8 cellular contexts compared by ENCODE assay signal in the genomic region with DNA sequence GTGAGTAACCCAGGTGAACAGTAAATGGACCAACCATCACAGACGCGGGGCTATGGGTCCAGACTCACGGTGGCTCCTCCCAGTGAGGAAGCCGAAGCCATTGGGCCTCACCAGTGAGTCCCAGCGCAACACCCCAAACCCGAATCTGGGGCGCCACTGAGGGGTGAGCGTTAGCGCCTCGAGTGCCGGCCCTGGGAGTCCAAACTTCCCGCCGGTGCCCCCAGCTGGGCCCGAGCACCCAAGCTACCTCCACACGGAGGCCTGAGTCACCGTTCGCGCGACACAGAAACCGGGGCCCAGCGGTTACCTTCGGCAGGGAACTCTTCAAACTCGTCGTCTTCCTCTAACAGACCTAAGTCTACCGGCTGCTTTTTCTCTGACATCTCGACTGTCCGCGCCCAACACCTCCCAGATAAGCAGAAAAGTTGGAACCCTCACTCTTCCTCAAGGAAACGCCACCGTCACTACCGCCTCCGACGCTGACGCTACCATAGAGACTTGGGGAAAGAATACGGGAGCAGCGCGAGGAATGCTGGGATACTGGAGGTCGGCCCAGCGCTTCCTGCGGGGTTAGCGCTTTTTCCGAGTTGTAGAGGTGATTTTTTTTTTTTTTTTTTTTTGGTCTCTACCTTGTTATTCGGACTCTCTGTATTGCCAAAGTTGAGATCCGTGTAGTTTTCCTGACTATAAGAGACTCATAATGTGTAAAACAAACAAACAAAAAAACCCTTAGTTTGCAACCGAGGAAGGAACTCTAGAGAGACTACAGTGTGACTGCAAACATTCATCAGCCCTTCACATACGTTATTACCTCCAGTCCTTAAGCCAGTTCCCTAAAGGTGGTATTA. TPM values are rescaled to one million over a fixed set of nuclear protein-coding genes. Genes with fewer than 3 reads are reported as not detected.
DNase-seq lines count a peak whose midpoint lies in the region; ATAC-seq and TF ChIP-seq lines count a peak whose summit lies in the region.

TSS of gene SEM1 (minus strand) at position 466 of the 848 bp plus-strand sequence. CDS start at position 383, 83 bp downstream.

- CTCF ChIA-PET in Panc1 (lab: Charles Lee): no interaction called here

- H3K36me3 ChIP-seq in Panc1 (ENCODE audit: control insufficient read depth, insufficient read depth, low read length): no peaks in the 10 kb centered on the region; the same call in none of the 2 replicates

- TSS peak; percentile 85 for BruUV-seq in Panc1 (replicated peaks; lab: Mats Ljungman, UMichigan)

- no peaks in the 10 kb centered on the region for H3K9me3 ChIP-seq in Panc1 (ENCODE audit: control insufficient read depth, insufficient read depth, low read depth, low read length)

- peak; percentile 98 for DNase-seq in DMS53 (lab: John Stamatoyannopoulos, UW)
- DNase-seq in Panc1 (ENCODE audit: low read depth, low spot score): peak; percentile 80
- DNase-seq in activated T-helper 1 cell treated with Interleukin-2 at 50 U/mL for 16 hours (ENCODE audit: low read depth): peak; percentile 45
- peak; percentile 86 for DNase-seq in fibroblast of gingiva (ENCODE audit: low read depth)
- peak; percentile 41 for DNase-seq in naive B cell

- H3K4me1 ChIP-seq in Panc1 (ENCODE audit: control insufficient read depth, insufficient read depth, low read length): peaks cover 7% of the 10 kb centered on the region

- no peak for TF ChIP-seq CTCF in Panc1 (IDR thresholded peaks at IDR 0.05)

- no peaks in the 10 kb centered on the region for H3K27me3 Mint-ChIP-seq in IgD-negative memory B cell
- peaks cover 4 to 23% (median 21%) of the 10 kb centered on the region in 3 donors for H3K27me3 Mint-ChIP-seq in naive B cell
- no peaks in the 10 kb centered on the region for H3K27me3 Mint-ChIP-seq in stimulated activated memory B cell treated with anti-CD40 and anti-IgM and Interleukin-4, amounts not matched to agents 10 μg/mL and 1 μg/mL and 100 μg/mL, for 72 hours

- in situ Hi-C loops in Panc1 (cut with HindIII; ENCODE audit: low pct_unique_long_range_greater_than_20kb, low sequenced_read_pairs): no loop called here

- peaks cover 9 to 17% (median 9%) of the 10 kb centered on the region in 3 donors for H3K9me3 Mint-ChIP-seq in IgD-negative memory B cell
- H3K9me3 Mint-ChIP-seq in naive B cell: peaks cover 15 to 29% (median 23%) of the 10 kb centered on the region in 7 donors
- peaks cover 18% of the 10 kb centered on the region for H3K9me3 Mint-ChIP-seq in stimulated activated memory B cell treated with anti-CD40 and anti-IgM and Interleukin-4, amounts not matched to agents 10 μg/mL and 1 μg/mL and 100 μg/mL, for 72 hours

- H3K4me3 Mint-ChIP-seq in IgD-negative memory B cell (peak within 1 kb of the TSS; percentile 90 to 100 (median 100)), naive B cell (peak within 1 kb of the TSS; percentile 95 to 100 (median 98))
- H3K4me3 Mint-ChIP-seq in stimulated activated memory B cell treated with anti-CD40 and anti-IgM and Interleukin-4, amounts not matched to agents 10 μg/mL and 1 μg/mL and 100 μg/mL, for 72 hours: peak within 1 kb of the TSS; percentile 92

- H3K36me3 Mint-ChIP-seq in IgD-negative memory B cell (peaks cover 11% of the 10 kb centered on the region), naive B cell (peaks cover 13 to 34% of the 10 kb centered on the region in 2 donors)
- peaks cover 4% of the 10 kb centered on the region for H3K36me3 Mint-ChIP-seq in stimulated activated memory B cell treated with anti-CD40 and anti-IgM and Interleukin-4, amounts not matched to agents 10 μg/mL and 1 μg/mL and 100 μg/mL, for 72 hours

- H3K27ac Mint-ChIP-seq in IgD-negative memory B cell: peak within 1 kb of the TSS; percentile 2 to 98 (median 98)
- H3K27ac Mint-ChIP-seq in naive B cell: peak within 1 kb of the TSS; percentile 90 to 99 (median 98)
- peak within 1 kb of the TSS; percentile 85 for H3K27ac Mint-ChIP-seq in stimulated activated memory B cell treated with anti-CD40 and anti-IgM and Interleukin-4, amounts not matched to agents 10 μg/mL and 1 μg/mL and 100 μg/mL, for 72 hours

- H3K4me1 Mint-ChIP-seq in IgD-negative memory B cell (peaks cover 18 to 31% (median 23%) of the 10 kb centered on the region in 3 donors), naive B cell (peaks cover 16 to 32% (median 18%) of the 10 kb centered on the region in 3 donors)
- H3K4me1 Mint-ChIP-seq in stimulated activated memory B cell treated with anti-CD40 and anti-IgM and Interleukin-4, amounts not matched to agents 10 μg/mL and 1 μg/mL and 100 μg/mL, for 72 hours: peaks cover 26% of the 10 kb centered on the region

- H3K27me3 ChIP-seq in Panc1 (ENCODE audit: control insufficient read depth, insufficient read depth, low read length): no peaks in the 10 kb centered on the region

- ATAC-seq in GM21529 (IDR thresholded peaks at IDR 0.05; ENCODE audit: unreplicated experiment) (peak; percentile 93), Panc1 (peak; percentile 100), naive B cell (ENCODE audit: low read depth in 2 of 2) (peak; percentile 80 to 84)
- ATAC-seq in stimulated activated memory B cell treated with anti-CD40 and anti-IgM and Interleukin-4, amounts not matched to agents 10 μg/mL and 1 μg/mL and 100 μg/mL, for 72 hours: peak; percentile 92

- intact Hi-C loops in Panc1 (cut with micrococcal nuclease; ENCODE audit: unreplicated experiment): loop anchor here (10.0 kb wide), 1 partner anchor 315 kb away; the partner anchor contains the start of gene DLX5

- H3K4me3 ChIP-seq in Panc1 (ENCODE audit: low read depth in 2 of 2, low read length in 2 of 2): peak within 1 kb of the TSS; percentile 89 to 96

- POLR2A ChIA-PET in Panc1 (lab: Charles Lee): interaction anchor here (0.5 to 1.0 kb wide), 2 partner anchors 295 to 560 kb away, joined by 3 read pairs; no protein-coding TSS in a partner anchor

- peak within 1 kb of the TSS; percentile 96 for H3K27ac ChIP-seq in Panc1 (ENCODE audit: low read length)

RNA-seq across cellular contexts. Expression of gene SEM1, which starts in this region (rescaled TPM):
- polyA plus RNA-seq in IgD-negative memory B cell (139 TPM), naive B cell (ENCODE audit: low read depth in 6 of 6) (100 to 1,000 TPM in 1 of 6 donors, 10 to 100 TPM in 5; 57.3 to 110 (median 82.2) TPM)
- 67.8 TPM for total RNA-seq in Panc1 (2021; ENCODE audit: unreplicated experiment)
- 251 TPM for polyA plus RNA-seq in Panc1 (2012; ENCODE audit: insufficient read length)

Comparison
In these comparisons a context has a peak if more than half of its experiments do, and no peak if none do; other contexts are left out.
1. Peak in every context shown above with its lines: DNase-seq, ATAC-seq, H3K4me3 ChIP-seq and H3K27ac ChIP-seq.
2. DNase-seq: peak in every context shown above with its lines; median percentile 98 in DMS53; 86 in fibroblast of gingiva; 80 in Panc1; 45 in activated T-helper 1 cell treated with Interleukin-2 at 50 U/mL for 16 hours; 41 in naive B cell.